ENCODE assay signal across 23 cellular contexts in the genomic region with DNA sequence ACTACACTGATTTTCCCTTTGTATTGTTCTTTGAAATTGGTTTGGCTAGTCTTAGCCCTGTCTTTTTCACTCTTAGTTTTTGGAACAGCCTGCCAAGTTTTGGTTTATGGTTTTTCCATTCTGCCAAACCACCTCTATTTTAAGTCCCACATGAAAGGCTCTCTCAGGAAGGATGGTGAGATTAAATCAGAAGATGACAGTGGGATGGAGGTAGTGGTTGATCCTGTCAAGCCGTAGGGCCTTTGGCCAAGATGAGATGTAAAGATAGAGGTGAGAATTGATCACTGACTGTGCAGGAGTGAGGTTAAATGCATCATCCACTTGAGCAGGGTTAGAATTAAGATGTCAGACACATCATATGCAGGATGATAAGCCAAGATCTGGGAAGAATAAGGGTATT.
"Had no signal": no experiment of that assay in that cellular context is flagged by ENCODE, and none has a peak within 500 bp of the region (broad histone marks: within the 10 kb centered on the region; RNA-seq: fewer than 3 reads in every experiment).

No MANE protein-coding gene starts in this region.

- DNase-seq: effector memory CD4-positive, alpha-beta T cell; foreskin fibroblast; head of caudate nucleus; kidney; left cardiac atrium; left ventricle myocardium inferior; lower lobe of right lung; mesenchymal stem cell; midbrain; naive B cell; spleen; stimulated activated CD4-positive, alpha-beta T cell treated with anti-CD3 and anti-CD28 coated beads, Interleukin-15, amount 100 ng/mL, for 24 hours; stimulated activated CD4-positive, alpha-beta T cell treated with anti-CD3 and anti-CD28 coated beads, Interleukin-1b, Interleukin-23, amount 100 ng/mL, for 48 hours; stimulated activated CD4-positive, alpha-beta T cell treated with anti-CD3 and anti-CD28 coated beads, Interleukin-4, amount 100 ng/mL, for 24 hours; testis; upper lobe of right lung had no signal

- H3K27ac Mint-ChIP-seq: nephron; stimulated activated memory B cell treated with anti-CD40 and anti-IgM and Interleukin-4, amounts not matched to agents 10 μg/mL and 1 μg/mL and 100 μg/mL, for 72 hours; stimulated activated naive CD8-positive, alpha-beta T cell treated with anti-CD3 and anti-CD28 coated beads, Interleukin-15, Interleukin-2, amounts not matched to agents 100 ng/mL and 50 ng/mL, for 24 hours had no signal

- H3K4me3 Mint-ChIP-seq: naive B cell; nephron; stimulated activated memory B cell treated with anti-CD40 and anti-IgM and Interleukin-4, amounts not matched to agents 10 μg/mL and 1 μg/mL and 100 μg/mL, for 72 hours; stimulated activated naive CD8-positive, alpha-beta T cell treated with anti-CD3 and anti-CD28 coated beads, Interleukin-15, Interleukin-2, amounts not matched to agents 100 ng/mL and 50 ng/mL, for 24 hours had no signal

- H3K4me3 ChIP-seq: hepatocyte, left ventricle myocardium inferior, lower lobe of right lung, spleen, testis, tibial nerve, upper lobe of right lung had no signal

- H3K9me3 Mint-ChIP-seq: nephron; stimulated activated memory B cell treated with anti-CD40 and anti-IgM and Interleukin-4, amounts not matched to agents 10 μg/mL and 1 μg/mL and 100 μg/mL, for 72 hours had no signal

- H3K27me3 ChIP-seq: hepatocyte, spleen, testis, tibial nerve, upper lobe of right lung had no signal

- H3K4me2 ChIP-seq: hepatocyte had no signal

- H3K9me3 ChIP-seq: left ventricle myocardium inferior, lower lobe of right lung, spleen, testis, tibial nerve, upper lobe of right lung had no signal

- H3K27ac ChIP-seq: hepatocyte, left ventricle myocardium inferior, lower lobe of right lung, spleen, testis, tibial nerve, upper lobe of right lung had no signal

- H3K4me1 Mint-ChIP-seq: naive B cell; nephron; stimulated activated memory B cell treated with anti-CD40 and anti-IgM and Interleukin-4, amounts not matched to agents 10 μg/mL and 1 μg/mL and 100 μg/mL, for 72 hours had no signal

- H3K79me2 ChIP-seq: hepatocyte had no signal

- H3K36me3 Mint-ChIP-seq: naive B cell; stimulated activated memory B cell treated with anti-CD40 and anti-IgM and Interleukin-4, amounts not matched to agents 10 μg/mL and 1 μg/mL and 100 μg/mL, for 72 hours had no signal

- H3K36me3 ChIP-seq: left ventricle myocardium inferior, lower lobe of right lung, spleen, tibial nerve, upper lobe of right lung had no signal

- H3K4me1 ChIP-seq: left ventricle myocardium inferior, lower lobe of right lung, spleen, testis, tibial nerve, upper lobe of right lung had no signal

- ATAC-seq: esophagus mucosa; left cardiac atrium; lower lobe of right lung; sciatic nerve; stimulated activated memory B cell treated with anti-CD40 and anti-IgM and Interleukin-4, amounts not matched to agents 10 μg/mL and 1 μg/mL and 100 μg/mL, for 72 hours; upper lobe of right lung had no signal

- H2AFZ ChIP-seq: hepatocyte had no signal

- H3K27me3 Mint-ChIP-seq: naive B cell; stimulated activated memory B cell treated with anti-CD40 and anti-IgM and Interleukin-4, amounts not matched to agents 10 μg/mL and 1 μg/mL and 100 μg/mL, for 72 hours; stimulated activated naive CD8-positive, alpha-beta T cell treated with anti-CD3 and anti-CD28 coated beads, Interleukin-15, Interleukin-2, amounts not matched to agents 100 ng/mL and 50 ng/mL, for 24 hours had no signal
